ENCODE assay signal across 1 cellular context in the genomic region with DNA sequence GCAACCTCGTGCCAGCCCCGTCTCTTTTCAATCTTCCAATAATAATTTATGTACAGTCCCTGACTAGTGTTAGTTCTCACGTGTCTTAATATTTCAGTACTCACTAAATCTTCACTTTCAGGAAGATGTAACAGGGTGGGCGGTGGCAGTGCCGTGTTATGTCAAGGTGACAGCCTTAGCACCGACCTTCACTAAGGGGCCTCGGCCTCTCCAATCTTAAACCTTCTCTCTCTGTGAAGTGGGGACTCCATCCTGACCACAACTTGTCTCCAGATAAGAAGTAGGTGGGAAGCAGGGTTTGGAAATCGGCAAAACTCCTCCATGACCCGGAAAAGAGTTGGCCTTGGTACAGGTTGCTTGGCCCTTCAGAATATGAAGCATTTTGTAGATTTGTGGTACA.
TF ChIP-seq lines count a peak whose summit lies in the region.

No MANE protein-coding gene starts in this region.

TF ChIP-seq in IMR-90, 13 proteins besides CTCF, POLR2A, EP300 and RAD21:
- TF ChIP-seq, protein P1, sequence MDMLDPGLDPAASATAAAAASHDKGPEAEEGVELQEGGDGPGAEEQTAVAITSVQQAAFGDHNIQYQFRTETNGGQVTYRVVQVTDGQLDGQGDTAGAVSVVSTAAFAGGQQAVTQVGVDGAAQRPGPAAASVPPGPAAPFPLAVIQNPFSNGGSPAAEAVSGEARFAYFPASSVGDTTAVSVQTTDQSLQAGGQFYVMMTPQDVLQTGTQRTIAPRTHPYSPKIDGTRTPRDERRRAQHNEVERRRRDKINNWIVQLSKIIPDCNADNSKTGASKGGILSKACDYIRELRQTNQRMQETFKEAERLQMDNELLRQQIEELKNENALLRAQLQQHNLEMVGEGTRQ (IDR thresholded peaks at IDR 0.05; ENCODE audit: low read depth, low read length): no peak
- TF ChIP-seq BHLHE40 (IDR thresholded peaks at IDR 0.05; ENCODE audit: low read depth, low read length): no peak
- TF ChIP-seq MXI1 (IDR thresholded peaks at IDR 0.05; ENCODE audit: borderline replicate concordance, low read depth, low read length): no peak
- no peak for TF ChIP-seq CEBPB (IDR thresholded peaks at IDR 0.05; ENCODE audit: low read depth, low read length)
- no peak for TF ChIP-seq MAZ (IDR thresholded peaks at IDR 0.05; ENCODE audit: borderline replicate concordance, low read depth, low read length)
- no peak for TF ChIP-seq MAFK (IDR thresholded peaks at IDR 0.05; ENCODE audit: low read depth, low read length)
- TF ChIP-seq RCOR1 (IDR thresholded peaks at IDR 0.05; ENCODE audit: insufficient replicate concordance, low read length): no peak
- no peak for TF ChIP-seq FOS (IDR thresholded peaks at IDR 0.05; ENCODE audit: low read depth, low read length)
- TF ChIP-seq RFX5 (IDR thresholded peaks at IDR 0.05; ENCODE audit: low read depth, low read length): no peak
- no peak for TF ChIP-seq SMC3 (IDR thresholded peaks at IDR 0.05; ENCODE audit: low read depth, low read length)
- TF ChIP-seq NFE2L2 (IDR thresholded peaks at IDR 0.05; ENCODE audit: low read depth, low read length): no peak
- TF ChIP-seq CHD1 (IDR thresholded peaks at IDR 0.05; ENCODE audit: low read depth, low read length): no peak
- TF ChIP-seq, protein P2, sequence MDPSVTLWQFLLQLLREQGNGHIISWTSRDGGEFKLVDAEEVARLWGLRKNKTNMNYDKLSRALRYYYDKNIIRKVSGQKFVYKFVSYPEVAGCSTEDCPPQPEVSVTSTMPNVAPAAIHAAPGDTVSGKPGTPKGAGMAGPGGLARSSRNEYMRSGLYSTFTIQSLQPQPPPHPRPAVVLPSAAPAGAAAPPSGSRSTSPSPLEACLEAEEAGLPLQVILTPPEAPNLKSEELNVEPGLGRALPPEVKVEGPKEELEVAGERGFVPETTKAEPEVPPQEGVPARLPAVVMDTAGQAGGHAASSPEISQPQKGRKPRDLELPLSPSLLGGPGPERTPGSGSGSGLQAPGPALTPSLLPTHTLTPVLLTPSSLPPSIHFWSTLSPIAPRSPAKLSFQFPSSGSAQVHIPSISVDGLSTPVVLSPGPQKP (IDR thresholded peaks at IDR 0.05; ENCODE audit: borderline replicate concordance, low read depth, low read length): no peak
